ENCODE assay signal across 8 cellular contexts in genomic region chr6:129672883-129673631, GRCh38. TPM values are rescaled to one million over a fixed set of nuclear protein-coding genes. Genes with fewer than 3 reads are reported as not detected.
DNase-seq lines count a peak whose midpoint lies in the region; ATAC-seq lines count a peak whose summit lies in the region.

No MANE protein-coding gene starts in this region.

- H3K27me3 Mint-ChIP-seq in activated T-helper 2 cell treated with anti-CD3 and anti-CD28 coated beads, Interferon-gamma antibody, Interleukin-2, Interleukin-4, amounts not matched to agents 10 μg/mL and 5 μg/mL and 100 μg/mL, durations not matched to agents 14 hours and 24 hours and 36 hours (ENCODE audit: low read depth): no peaks in the 10 kb centered on the region

- peaks cover 4% of the 10 kb centered on the region for H3K36me3 Mint-ChIP-seq in activated T-helper 2 cell treated with anti-CD3 and anti-CD28 coated beads, Interferon-gamma antibody, Interleukin-2, Interleukin-4, amounts not matched to agents 10 μg/mL and 5 μg/mL and 100 μg/mL, durations not matched to agents 14 hours and 24 hours and 36 hours (ENCODE audit: low read depth)

- no peaks in the 10 kb centered on the region for H3K36me3 ChIP-seq in urinary bladder (ENCODE audit: insufficient read depth)

- 33% methylated on average over 2 of the region's 2 CpGs for WGBS in urinary bladder

- H3K27ac Mint-ChIP-seq in activated T-helper 2 cell treated with anti-CD3 and anti-CD28 coated beads, Interferon-gamma antibody, Interleukin-2, Interleukin-4, amounts not matched to agents 10 μg/mL and 5 μg/mL and 100 μg/mL, durations not matched to agents 14 hours and 24 hours and 36 hours: peak overlapping the region; percentile 90

- peak; percentile 85 for DNase-seq in EL
- DNase-seq in activated T-helper 2 cell treated with anti-CD3 and anti-CD28 coated beads, Interferon-gamma antibody, Interleukin-2, Interleukin-4, amounts not matched to agents 10 μg/mL and 5 μg/mL and 100 μg/mL, durations not matched to agents 14 hours and 24 hours and 36 hours (ENCODE audit: low spot score): no peak
- peak; percentile 88 for DNase-seq in iris pigment epithelial cell (ENCODE audit: low read depth)
- DNase-seq in medulla oblongata (ENCODE audit: extremely low spot score): no peak
- no peak for DNase-seq in stimulated activated CD4-positive, alpha-beta T cell treated with anti-CD3 and anti-CD28 coated beads, Interleukin-1b, Interleukin-23, amount 100 ng/mL, for 48 hours

- peak overlapping the region; percentile 61 for H3K4me3 Mint-ChIP-seq in activated T-helper 2 cell treated with anti-CD3 and anti-CD28 coated beads, Interferon-gamma antibody, Interleukin-2, Interleukin-4, amounts not matched to agents 10 μg/mL and 5 μg/mL and 100 μg/mL, durations not matched to agents 14 hours and 24 hours and 36 hours (ENCODE audit: low read depth)

- intact Hi-C loops in activated T-helper 2 cell treated with anti-CD3 and anti-CD28 coated beads, Interferon-gamma antibody, Interleukin-2, Interleukin-4, amounts not matched to agents 10 μg/mL and 5 μg/mL and 100 μg/mL, durations not matched to agents 14 hours and 24 hours and 36 hours (cut with micrococcal nuclease): loop anchor here (1.0 to 10.0 kb wide), 13 partner anchors 11 to 949 kb away; partner anchors contain the start of gene ARHGAP18

- no peaks in the 10 kb centered on the region for H3K9me3 Mint-ChIP-seq in activated T-helper 2 cell treated with anti-CD3 and anti-CD28 coated beads, Interferon-gamma antibody, Interleukin-2, Interleukin-4, amounts not matched to agents 10 μg/mL and 5 μg/mL and 100 μg/mL, durations not matched to agents 14 hours and 24 hours and 36 hours

- H3K4me1 Mint-ChIP-seq in activated T-helper 2 cell treated with anti-CD3 and anti-CD28 coated beads, Interferon-gamma antibody, Interleukin-2, Interleukin-4, amounts not matched to agents 10 μg/mL and 5 μg/mL and 100 μg/mL, durations not matched to agents 14 hours and 24 hours and 36 hours (ENCODE audit: low read depth): peaks cover 52% of the 10 kb centered on the region

- H3K27ac ChIP-seq in urinary bladder (ENCODE audit: low read depth): peak overlapping the region; percentile 19

- ATAC-seq in GM21381 (IDR thresholded peaks at IDR 0.05; ENCODE audit: unreplicated experiment): peak; percentile 67
- ATAC-seq in HG03571 (IDR thresholded peaks at IDR 0.05; ENCODE audit: unreplicated experiment): peak; percentile 80

- H3K4me1 ChIP-seq in urinary bladder (ENCODE audit: insufficient read depth): no peaks in the 10 kb centered on the region

- no peak overlapping the region for H3K4me3 ChIP-seq in urinary bladder (ENCODE audit: low read depth, low read length)

RNA-seq across cellular contexts. Expression of gene ARHGAP18, which starts 36.9 kb away (rescaled TPM):
- total RNA-seq in activated T-helper 2 cell treated with anti-CD3 and anti-CD28 coated beads, Interferon-gamma antibody, Interleukin-2, Interleukin-4, amounts not matched to agents 10 μg/mL and 5 μg/mL and 100 μg/mL, durations not matched to agents 14 hours and 24 hours and 36 hours: 5.9 and 6.6 TPM in 2 replicates
- 39.5 TPM for total RNA-seq in urinary bladder
- 4.9 TPM for polyA plus RNA-seq in urinary bladder

Comparison
In these comparisons a context has a peak if more than half of its experiments do, and no peak if none do; other contexts are left out.
1. DNase-seq: peak in EL (single experiment) and iris pigment epithelial cell (single experiment); none in activated T-helper 2 cell treated with anti-CD3 and anti-CD28 coated beads, Interferon-gamma antibody, Interleukin-2, Interleukin-4, amounts not matched to agents 10 μg/mL and 5 μg/mL and 100 μg/mL, durations not matched to agents 14 hours and 24 hours and 36 hours (single experiment), medulla oblongata (single experiment) and stimulated activated CD4-positive, alpha-beta T cell treated with anti-CD3 and anti-CD28 coated beads, Interleukin-1b, Interleukin-23, amount 100 ng/mL, for 48 hours (single experiment).